1 cellular context compared by ENCODE assay signal in genomic region chr5:168072665-168073064, GRCh38.
TF ChIP-seq lines count a peak whose summit lies in the region.

No MANE protein-coding gene starts in this region.

TF ChIP-seq in GM23338, 12 proteins besides CTCF, POLR2A, EP300 and RAD21 (continued from another document):
- TF ChIP-seq, protein P1, sequence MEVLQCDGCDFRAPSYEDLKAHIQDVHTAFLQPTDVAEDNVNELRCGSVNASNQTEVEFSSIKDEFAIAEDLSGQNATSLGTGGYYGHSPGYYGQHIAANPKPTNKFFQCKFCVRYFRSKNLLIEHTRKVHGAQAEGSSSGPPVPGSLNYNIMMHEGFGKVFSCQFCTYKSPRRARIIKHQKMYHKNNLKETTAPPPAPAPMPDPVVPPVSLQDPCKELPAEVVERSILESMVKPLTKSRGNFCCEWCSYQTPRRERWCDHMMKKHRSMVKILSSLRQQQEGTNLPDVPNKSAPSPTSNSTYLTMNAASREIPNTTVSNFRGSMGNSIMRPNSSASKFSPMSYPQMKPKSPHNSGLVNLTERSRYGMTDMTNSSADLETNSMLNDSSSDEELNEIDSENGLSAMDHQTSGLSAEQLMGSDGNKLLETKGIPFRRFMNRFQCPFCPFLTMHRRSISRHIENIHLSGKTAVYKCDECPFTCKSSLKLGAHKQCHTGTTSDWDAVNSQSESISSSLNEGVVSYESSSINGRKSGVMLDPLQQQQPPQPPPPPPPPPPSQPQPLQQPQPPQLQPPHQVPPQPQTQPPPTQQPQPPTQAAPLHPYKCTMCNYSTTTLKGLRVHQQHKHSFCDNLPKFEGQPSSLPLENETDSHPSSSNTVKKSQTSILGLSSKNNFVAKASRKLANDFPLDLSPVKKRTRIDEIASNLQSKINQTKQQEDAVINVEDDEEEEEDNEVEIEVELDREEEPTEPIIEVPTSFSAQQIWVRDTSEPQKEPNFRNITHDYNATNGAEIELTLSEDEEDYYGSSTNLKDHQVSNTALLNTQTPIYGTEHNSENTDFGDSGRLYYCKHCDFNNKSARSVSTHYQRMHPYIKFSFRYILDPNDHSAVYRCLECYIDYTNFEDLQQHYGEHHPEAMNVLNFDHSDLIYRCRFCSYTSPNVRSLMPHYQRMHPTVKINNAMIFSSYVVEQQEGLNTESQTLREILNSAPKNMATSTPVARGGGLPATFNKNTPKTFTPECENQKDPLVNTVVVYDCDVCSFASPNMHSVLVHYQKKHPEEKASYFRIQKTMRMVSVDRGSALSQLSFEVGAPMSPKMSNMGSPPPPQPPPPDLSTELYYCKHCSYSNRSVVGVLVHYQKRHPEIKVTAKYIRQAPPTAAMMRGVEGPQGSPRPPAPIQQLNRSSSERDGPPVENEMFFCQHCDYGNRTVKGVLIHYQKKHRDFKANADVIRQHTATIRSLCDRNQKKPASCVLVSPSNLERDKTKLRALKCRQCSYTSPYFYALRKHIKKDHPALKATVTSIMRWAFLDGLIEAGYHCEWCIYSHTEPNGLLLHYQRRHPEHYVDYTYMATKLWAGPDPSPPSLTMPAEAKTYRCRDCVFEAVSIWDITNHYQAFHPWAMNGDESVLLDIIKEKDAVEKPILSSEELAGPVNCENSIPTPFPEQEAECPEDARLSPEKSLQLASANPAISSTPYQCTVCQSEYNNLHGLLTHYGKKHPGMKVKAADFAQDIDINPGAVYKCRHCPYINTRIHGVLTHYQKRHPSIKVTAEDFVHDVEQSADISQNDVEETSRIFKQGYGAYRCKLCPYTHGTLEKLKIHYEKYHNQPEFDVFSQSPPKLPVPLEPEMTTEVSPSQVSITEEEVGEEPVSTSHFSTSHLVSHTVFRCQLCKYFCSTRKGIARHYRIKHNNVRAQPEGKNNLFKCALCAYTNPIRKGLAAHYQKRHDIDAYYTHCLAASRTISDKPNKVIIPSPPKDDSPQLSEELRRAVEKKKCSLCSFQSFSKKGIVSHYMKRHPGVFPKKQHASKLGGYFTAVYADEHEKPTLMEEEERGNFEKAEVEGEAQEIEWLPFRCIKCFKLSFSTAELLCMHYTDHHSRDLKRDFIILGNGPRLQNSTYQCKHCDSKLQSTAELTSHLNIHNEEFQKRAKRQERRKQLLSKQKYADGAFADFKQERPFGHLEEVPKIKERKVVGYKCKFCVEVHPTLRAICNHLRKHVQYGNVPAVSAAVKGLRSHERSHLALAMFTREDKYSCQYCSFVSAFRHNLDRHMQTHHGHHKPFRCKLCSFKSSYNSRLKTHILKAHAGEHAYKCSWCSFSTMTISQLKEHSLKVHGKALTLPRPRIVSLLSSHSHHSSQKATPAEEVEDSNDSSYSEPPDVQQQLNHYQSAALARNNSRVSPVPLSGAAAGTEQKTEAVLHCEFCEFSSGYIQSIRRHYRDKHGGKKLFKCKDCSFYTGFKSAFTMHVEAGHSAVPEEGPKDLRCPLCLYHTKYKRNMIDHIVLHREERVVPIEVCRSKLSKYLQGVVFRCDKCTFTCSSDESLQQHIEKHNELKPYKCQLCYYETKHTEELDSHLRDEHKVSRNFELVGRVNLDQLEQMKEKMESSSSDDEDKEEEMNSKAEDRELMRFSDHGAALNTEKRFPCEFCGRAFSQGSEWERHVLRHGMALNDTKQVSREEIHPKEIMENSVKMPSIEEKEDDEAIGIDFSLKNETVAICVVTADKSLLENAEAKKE (CRISPR knock-in tag; IDR thresholded peaks at IDR 0.05): no peak
- TF ChIP-seq POLR2AphosphoS5 (IDR thresholded peaks at IDR 0.05; ENCODE audit: low read depth) (no peak), ETS1 (IDR thresholded peaks at IDR 0.05) (no peak), EZH2phosphoT487 (IDR thresholded peaks at IDR 0.05; ENCODE audit: unreplicated experiment) (no peak), STAT1 (IDR thresholded peaks at IDR 0.05; ENCODE audit: unreplicated experiment) (no peak), ZNF114 (CRISPR knock-in tag; IDR thresholded peaks at IDR 0.05) (no peak)
